8 cellular contexts compared by ENCODE assay signal in genomic region chr3:172750368-172751187, GRCh38. TPM values are rescaled to one million over a fixed set of nuclear protein-coding genes. Genes with fewer than 3 reads are reported as not detected.
DNase-seq lines count a peak whose midpoint lies in the region; ATAC-seq and TF ChIP-seq lines count a peak whose summit lies in the region.

Gene ECT2 (plus strand): TSS chr3:172750726. CDS start chr3:172754531, 3,805 bp downstream.

- H3K4me1 ChIP-seq in heart right ventricle (peaks cover 0 to 31% (median 19%) of the 10 kb centered on the region in 9 donors), upper lobe of right lung (peaks cover 7% of the 10 kb centered on the region)

- H3K4me3 ChIP-seq in heart right ventricle (peak within 1 kb of the TSS; percentile 67 to 87 (median 80)), upper lobe of right lung (peak within 1 kb of the TSS; percentile 94)

- peak; percentile 98 for ATAC-seq in HG02884 (IDR thresholded peaks at IDR 0.05; ENCODE audit: unreplicated experiment)
- peak; percentile 98 to 100 (median 99) for ATAC-seq in heart right ventricle
- peak; percentile 99 for ATAC-seq in upper lobe of right lung

- WGBS in heart right ventricle, 2 donors, result 0 to 1% methylated on average over 50 of the region's 50 CpGs

- H3K9me3 ChIP-seq in heart right ventricle (no peaks in the 10 kb centered on the region), upper lobe of right lung (no peaks in the 10 kb centered on the region)

- in situ Hi-C loops in GM13977 (cut with MboI; ENCODE audit: low pct_unique_long_range_greater_than_20kb, low sequenced_read_pairs, unreplicated experiment), result no loop called here

- DNase-seq in GM13977 (ENCODE audit: low spot score), result peak; percentile 96
- peak; percentile 100 for DNase-seq in NCI-H146 treated with DMSO at 0.1 percent for 48 hours (lab: John Stamatoyannopoulos, UW; ENCODE audit: unreplicated experiment)
- peak; percentile 99 for DNase-seq in amniotic stem cell (lab: John Stamatoyannopoulos, UW)
- peak; percentile 98 to 99 for DNase-seq in heart right ventricle
- peak; percentile 97 to 100 (median 98) for DNase-seq in posterior cingulate gyrus
- peak; percentile 99 for DNase-seq in upper lobe of right lung

- H3K27me3 ChIP-seq in heart right ventricle (no peaks in the 10 kb centered on the region), upper lobe of right lung (no peaks in the 10 kb centered on the region)

- intact Hi-C loops in T-helper 1 cell treated with Interleukin-12 subunit alpha and Interleukin-12 subunit beta and Interleukin-4 antibody, amounts not matched to agents 30 ng/mL and 1 ng/mL, for 36 hours (cut with micrococcal nuclease), result loop anchor here (1.0 to 5.0 kb wide), 15 partner anchors 9 to 1880 kb away; partner anchors contain the start of genes EIF5A2, FNDC3B, NCEH1 and RPL22L1
- intact Hi-C loops in heart right ventricle (cut with DNase I) (loop anchor here in 4 of 10 donors (1.0 to 5.0 kb wide), 4 partner anchors 39 to 78 kb away; partner anchors contain the start of gene NCEH1 (in 2 of the 4)), posterior cingulate gyrus (cut with DNase I) (loop anchor here (2.0 kb wide), 1 partner anchor 40 kb away; the partner anchor contains the start of gene NCEH1), upper lobe of right lung (cut with DNase I) (no loop called here)

- TF ChIP-seq CTCF in GM13977 (IDR thresholded peaks at IDR 0.05; ENCODE audit: extremely low read depth, insufficient read depth, missing control alignments), result peak; percentile 73
- peak; percentile 59 to 89 (median 80) for TF ChIP-seq CTCF in heart right ventricle (IDR thresholded peaks at IDR 0.05)
- TF ChIP-seq CTCF in upper lobe of right lung (IDR thresholded peaks at IDR 0.05), result peak; percentile 81

- H3K27ac ChIP-seq in heart right ventricle (peak within 1 kb of the TSS; percentile 11 to 91 (median 84)), upper lobe of right lung (peak within 1 kb of the TSS; percentile 94)

- H3K36me3 ChIP-seq in heart right ventricle (peaks cover 0 to 5% (median 0%) of the 10 kb centered on the region in 9 donors), upper lobe of right lung (peaks cover under 1% of the 10 kb centered on the region)

RNA-seq across cellular contexts. Expression of gene ECT2, which starts in this region (rescaled TPM):
- 43.6 and 49.7 TPM in 2 replicates for total RNA-seq in T-helper 1 cell treated with Interleukin-12 subunit alpha and Interleukin-12 subunit beta and Interleukin-4 antibody, amounts not matched to agents 30 ng/mL and 1 ng/mL, for 36 hours
- total RNA-seq in heart right ventricle (1 to 10 TPM; 2.9 to 8.0 (median 5.5) TPM), upper lobe of right lung (12.2 TPM)
- 1 to 10 TPM; 2.0 to 2.2 TPM for polyA plus RNA-seq in heart right ventricle

Comparison
In these comparisons a context has a peak if more than half of its experiments do, and no peak if none do; other contexts are left out.
1. Peak in every context shown above with its lines: DNase-seq, ATAC-seq, H3K4me3 ChIP-seq and H3K27ac ChIP-seq.